In the genomic region with DNA sequence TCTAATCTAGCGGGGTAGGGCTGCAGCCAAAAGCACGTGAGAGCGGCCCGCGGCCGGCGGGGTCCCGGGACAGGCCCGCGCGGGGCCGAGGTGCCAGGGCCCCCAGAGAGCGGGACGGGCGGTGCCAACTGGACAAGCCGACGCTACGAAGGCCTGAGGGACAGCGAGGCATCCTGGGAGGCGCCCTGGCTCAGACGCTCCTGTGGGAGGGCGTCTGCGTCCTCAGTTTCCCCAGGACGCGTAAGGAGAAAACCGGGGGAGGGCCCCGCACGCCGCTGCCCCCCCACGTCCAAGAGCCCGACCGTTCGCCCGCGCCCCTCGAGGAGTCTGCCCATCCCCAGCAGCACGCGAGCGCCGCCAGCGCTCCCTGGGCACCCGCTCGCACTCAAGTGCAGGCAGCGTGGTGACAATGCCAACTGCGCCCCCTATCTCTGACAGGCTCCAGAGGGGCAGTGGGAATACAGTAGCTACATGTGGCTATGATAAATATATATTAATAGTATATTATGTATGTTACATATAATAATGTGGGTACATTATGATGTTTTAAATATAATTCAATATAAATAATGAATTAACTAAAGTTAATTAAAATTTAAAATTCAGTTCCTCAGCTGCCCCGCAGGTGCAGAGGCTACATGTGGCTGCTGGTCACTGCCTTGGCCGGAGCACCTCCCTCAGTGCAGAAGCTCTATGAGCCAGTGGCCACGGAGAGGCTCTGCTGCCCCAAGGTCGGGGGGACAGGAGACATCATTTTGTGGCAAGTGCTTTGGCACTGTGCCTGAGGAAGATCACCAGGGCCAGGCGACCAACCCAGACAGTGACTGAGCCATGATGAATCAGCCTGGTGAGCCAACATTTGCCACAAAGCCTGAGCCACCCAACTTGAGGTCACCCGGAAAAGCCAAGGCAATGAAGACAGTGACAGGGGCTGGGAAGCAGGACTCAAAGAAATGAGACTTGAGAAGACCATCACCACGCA, we compare ENCODE assay signal across 8 cellular contexts. TPM values are rescaled to one million over a fixed set of nuclear protein-coding genes. Genes with fewer than 3 reads are reported as not detected.
A peak's percentile ranks its signal among the peaks of the same experiment; 100 is the strongest.
DNase-seq lines count a peak whose midpoint lies in the region; ATAC-seq, FAIRE-seq and TF ChIP-seq lines count a peak whose summit lies in the region.

No MANE protein-coding gene starts in this region.

- no peak for FAIRE-seq in kidney (lab: Jason Lieb, UNC)

- 79% methylated on average over 17 of the region's 52 CpGs for WGBS in mammary epithelial cell (ENCODE audit: low coverage, missing lambda C conversion rate)

- H3K4me3 ChIP-seq in PC-9 (no peak overlapping the region), mammary epithelial cell (replicated peaks in 1 of 3; ENCODE audit: insufficient read depth in 1 of 3, low read depth in 2 of 3, low read length in 3 of 3) (no peak overlapping the region), kidney (ENCODE audit: low read length in 2 of 2) (peak overlapping the region in 1 of 2 donors; percentile 37)

- CTCF ChIA-PET in PC-9 (lab: Charles Lee) (no interaction called here), mammary epithelial cell (lab: Charles Lee; ENCODE audit: low non-redundant PET) (interaction anchor here (0.7 kb wide), 1 partner anchor 30 kb away, joined by 4 read pairs; no protein-coding TSS in a partner anchor), RWPE1 (lab: Yijun Ruan, JAX) (interaction anchor here (0.6 to 0.7 kb wide), 3 partner anchors 8 to 302 kb away, joined by 3 read pairs; no protein-coding TSS in a partner anchor)

- POLR2A ChIA-PET in PC-9 (lab: Charles Lee; ENCODE audit: unreplicated experiment) (interaction anchor here (0.7 kb wide), 1 partner anchor 295 kb away, joined by 3 read pairs; no protein-coding TSS in a partner anchor), RWPE1 (lab: Yijun Ruan, JAX; ENCODE audit: low non-redundant PET) (interaction anchor here (0.7 kb wide), 1 partner anchor 69 kb away, joined by 14 read pairs; no protein-coding TSS in a partner anchor)

- H2AFZ ChIP-seq in PC-9, result no peak overlapping the region
- H2AFZ ChIP-seq in mammary epithelial cell (ENCODE audit: low read depth, low read length), result no peak overlapping the region

- ATAC-seq in HG03521 (IDR thresholded peaks at IDR 0.05; ENCODE audit: unreplicated experiment), result no peak

- in situ Hi-C loops in mammary epithelial cell (cut with MboI; ENCODE audit: low sequenced_read_pairs in 2 of 2), result no loop called here

- DNase-seq in EH (ENCODE audit: low read depth), result peak; percentile 63
- peak; percentile 32 to 35 for DNase-seq in PC-9
- DNase-seq in mammary epithelial cell, result peak; percentile 30
- DNase-seq in kidney, result no peak
- DNase-seq in stimulated activated CD4-positive, alpha-beta T cell treated with anti-CD3 and anti-CD28 coated beads, Interleukin-4, amount 100 ng/mL, for 1 hour, result peak; percentile 58
- DNase-seq in RWPE1 (ENCODE audit: low spot score), result no peak
- no peak for DNase-seq in SIG-M5 treated with dmso at 0.1 percent for 504 hours (lab: John Stamatoyannopoulos, UW; ENCODE audit: unreplicated experiment)

- no peaks in the 10 kb centered on the region for H3K79me2 ChIP-seq in PC-9 (ENCODE audit: low read depth)
- no peaks in the 10 kb centered on the region for H3K79me2 ChIP-seq in mammary epithelial cell (ENCODE audit: insufficient read depth, low read length)

- no peaks in the 10 kb centered on the region for H3K9me2 ChIP-seq in PC-9 (ENCODE audit: insufficient read depth)

- H3K4me2 ChIP-seq in PC-9, result no peak overlapping the region
- H3K4me2 ChIP-seq in mammary epithelial cell (ENCODE audit: insufficient read depth, low read depth, low read length), result no peak overlapping the region

- no peaks in the 10 kb centered on the region for H3K27me3 ChIP-seq in PC-9 (ENCODE audit: insufficient read depth, low read depth)
- no peaks in the 10 kb centered on the region for H3K27me3 ChIP-seq in mammary epithelial cell (ENCODE audit: insufficient read depth, low read length)

- no peak overlapping the region for H3K9ac ChIP-seq in mammary epithelial cell (ENCODE audit: insufficient read depth, low read length)
- no peak overlapping the region for H3K9ac ChIP-seq in kidney (ENCODE audit: low read length in 2 of 2)

- dilution Hi-C loops in mammary epithelial cell (cut with HindIII; ENCODE audit: low sequenced_read_pairs), result loop anchor here (5.0 kb wide), 1 partner anchor 93 kb away; no protein-coding TSS in a partner anchor

- H3K27ac ChIP-seq in PC-9 (no peak overlapping the region), mammary epithelial cell (ENCODE audit: insufficient read depth, low read depth, low read length) (no peak overlapping the region), kidney (ENCODE audit: low read depth in 2 of 2, low read length in 2 of 2) (no peak overlapping the region), RWPE1 (no peak overlapping the region)

- H3F3A ChIP-seq in PC-9 (ENCODE audit: insufficient read depth, low read depth), result peaks cover 13% of the 10 kb centered on the region

- no peaks in the 10 kb centered on the region for H4K20me1 ChIP-seq in PC-9 (ENCODE audit: insufficient read depth)
- no peaks in the 10 kb centered on the region for H4K20me1 ChIP-seq in mammary epithelial cell (ENCODE audit: insufficient read depth, low read length)

- H3K9me3 ChIP-seq in PC-9 (ENCODE audit: insufficient read depth, low read depth), result peaks cover 9% of the 10 kb centered on the region; the same call in 1 of the 2 replicates
- peaks cover under 1% of the 10 kb centered on the region for H3K9me3 ChIP-seq in mammary epithelial cell (replicated peaks; ENCODE audit: insufficient read depth, low read length)
- peaks cover 0 to 4% of the 10 kb centered on the region in 2 donors for H3K9me3 ChIP-seq in kidney (ENCODE audit: control insufficient read depth in 1 of 2, low read length in 2 of 2)

- no peaks in the 10 kb centered on the region for H3K36me3 ChIP-seq in PC-9 (ENCODE audit: low read depth)
- H3K36me3 ChIP-seq in mammary epithelial cell (ENCODE audit: insufficient read depth, low read length), result no peaks in the 10 kb centered on the region
- H3K36me3 ChIP-seq in kidney (ENCODE audit: control insufficient read depth in 1 of 2, insufficient read depth in 2 of 2, low read length in 2 of 2), result no peaks in the 10 kb centered on the region

- BruUV-seq in PC-9 (replicated peaks; lab: Mats Ljungman, UMichigan), result no TSS peak
- BruUV-seq in mammary epithelial cell (replicated peaks; lab: Mats Ljungman, UMichigan), result no TSS peak

- intact Hi-C loops in PC-9 (cut with micrococcal nuclease; ENCODE audit: unreplicated experiment), result no loop called here
- intact Hi-C loops in mammary epithelial cell (cut with micrococcal nuclease), result no loop called here
- intact Hi-C loops in kidney (cut with DNase I), result no loop called here

- no peak for TF ChIP-seq CTCF in PC-9 (conservative IDR thresholded peaks at IDR 0.05)
- TF ChIP-seq CTCF in mammary epithelial cell (conservative IDR thresholded peaks at IDR 0.05 in 1 of 2, IDR thresholded peaks at IDR 0.05 in 1 of 2; ENCODE audit: extremely low read depth in 1 of 2, insufficient read depth in 1 of 2, low read depth in 1 of 2, low read length in 2 of 2), result peak in 1 of 2 donors; percentile 27
- TF ChIP-seq CTCF in kidney (IDR thresholded peaks at IDR 0.05; ENCODE audit: borderline replicate concordance, extremely low read depth, insufficient read depth), result peak; percentile 30
- no peak for TF ChIP-seq CTCF in RWPE1 (conservative IDR thresholded peaks at IDR 0.05; ENCODE audit: low read depth)

- H3K4me1 ChIP-seq in PC-9 (replicated peaks; ENCODE audit: insufficient read depth) (peaks cover 17% of the 10 kb centered on the region), mammary epithelial cell (ENCODE audit: insufficient read depth, low read length) (peaks cover 11% of the 10 kb centered on the region), kidney (ENCODE audit: control insufficient read depth in 1 of 2, insufficient read depth in 1 of 2, low read depth in 1 of 2, low read length in 2 of 2) (peaks cover 0 to 5% of the 10 kb centered on the region in 2 donors)

RNA-seq across cellular contexts. Expression of a gene that starts 5.5 kb away (rescaled TPM):
- total RNA-seq in PC-9 (2021), result 7.3 and 8.4 TPM in 2 replicates
- total RNA-seq in mammary epithelial cell, result 1 to 10 TPM; 3.2 to 9.2 TPM
- 2.1 TPM for polyA plus RNA-seq in mammary epithelial cell
- polyA minus RNA-seq in mammary epithelial cell, result 0.16 TPM
- 9.3 TPM for total RNA-seq in kidney
- 5.1 TPM for polyA plus RNA-seq in kidney (ENCODE audit: insufficient read depth, low read depth, low replicate concordance)

RNA-seq across cellular contexts. Expression of a gene that starts 20.5 kb away (rescaled TPM):
- total RNA-seq in PC-9 (2021), result 1.4 and 2.5 TPM in 2 replicates
- 1 to 10 TPM in 1 of 2 donors, under 1 TPM in 1; 0.42 to 8.0 TPM for total RNA-seq in mammary epithelial cell
- polyA plus RNA-seq in mammary epithelial cell, result 0.10 TPM
- not detected for polyA minus RNA-seq in mammary epithelial cell
- 101 TPM for total RNA-seq in kidney
- polyA plus RNA-seq in kidney (ENCODE audit: insufficient read depth, low read depth, low replicate concordance), result 107 TPM

RNA-seq across cellular contexts. Expression of a gene that starts 49.8 kb away (rescaled TPM):
- total RNA-seq in PC-9 (2021) (not detected in 2 replicates), mammary epithelial cell (not detected), kidney (0.50 TPM)
- polyA plus RNA-seq in mammary epithelial cell (not detected), kidney (ENCODE audit: insufficient read depth, low read depth, low replicate concordance) (0.39 TPM)
- polyA minus RNA-seq in mammary epithelial cell, result not detected

Comparison
In these comparisons a context has a peak if more than half of its experiments do, and no peak if none do; other contexts are left out.
1. DNase-seq: peak in EH (single experiment), PC-9 (2 of 2), mammary epithelial cell (single experiment) and stimulated activated CD4-positive, alpha-beta T cell treated with anti-CD3 and anti-CD28 coated beads, Interleukin-4, amount 100 ng/mL, for 1 hour (single experiment); none in kidney (single experiment), RWPE1 (single experiment) and SIG-M5 treated with dmso at 0.1 percent for 504 hours (single experiment).
2. RNA of a gene that starts 20.5 kb away (total RNA-seq): 101 TPM in kidney (single experiment); 0.42 to 8.0 TPM in mammary epithelial cell and 1.4 to 2.5 TPM in PC-9; every median in the first group is over 10 times any median in the second.